ENCODE assay signal across 30 cellular contexts in genomic region chr9:18428621-18429020, GRCh38.
"Had no signal": no experiment of that assay in that cellular context is flagged by ENCODE, and none has a peak within 500 bp of the region (broad histone marks: within the 10 kb centered on the region; RNA-seq: fewer than 3 reads in every experiment).

No MANE protein-coding gene starts in this region.

- H3K4me1 ChIP-seq: body of pancreas, psoas muscle, vagina had no signal

- H3K36me3 ChIP-seq: adrenal gland, esophagus squamous epithelium, gastroesophageal sphincter, sigmoid colon, thoracic aorta, vagina had no signal

- H3K27ac ChIP-seq: adrenal gland, body of pancreas, epithelial cell of prostate, esophagus squamous epithelium, hepatocyte, psoas muscle, sigmoid colon, thoracic aorta, vagina, VCaP had no signal

- H3K9ac ChIP-seq: parathyroid adenoma had no signal

- DNase-seq: activated CD4-positive, alpha-beta T cell treated with anti-CD3 and anti-CD28 coated beads for 48 hours; activated CD4-positive, alpha-beta T cell treated with anti-CD3 and anti-CD28 coated beads, Interleukin-2, amount 50 U/mL, for 48 hours; activated CD8-positive, alpha-beta memory T cell treated with anti-CD3 and anti-CD28 coated beads for 24 hours; activated effector memory CD4-positive, alpha-beta T cell treated with Interleukin-2 at 50 U/mL for 16 hours; activated naive CD4-positive, alpha-beta T cell treated with Interleukin-2 at 50 U/mL for 16 hours; adrenal gland; aorta; body of pancreas; effector CD8-positive, alpha-beta T cell; esophagus squamous epithelium; islet precursor cell; left cardiac atrium; left ventricle myocardium superior; naive B cell; nucleus accumbens; psoas muscle; sigmoid colon; stimulated activated CD4-positive, alpha-beta T cell treated with anti-CD3 and anti-CD28 coated beads, Interleukin-2, amount 100 ng/mL, for 48 hours; stimulated activated naive CD8-positive, alpha-beta T cell treated with anti-CD3 and anti-CD28 coated beads, Interleukin-15, Interleukin-2, amounts not matched to agents 100 U/mL and 50 U/mL, for 24 hours; trophoblast cell had no signal

- H3K4me3 Mint-ChIP-seq: activated naive CD8-positive, alpha-beta T cell; naive B cell; neural crest cell had no signal

- H3K27me3 Mint-ChIP-seq: naive B cell had no signal

- H3K36me3 Mint-ChIP-seq: activated naive CD8-positive, alpha-beta T cell; naive B cell had no signal

- H3K79me2 ChIP-seq: hepatocyte, parathyroid adenoma had no signal

- H3K4me1 Mint-ChIP-seq: naive B cell, neural crest cell had no signal

- H3K27ac Mint-ChIP-seq: activated naive CD8-positive, alpha-beta T cell; naive B cell had no signal

- H2AFZ ChIP-seq: hepatocyte, parathyroid adenoma had no signal

- ATAC-seq: activated CD4-positive, CD25-positive, alpha-beta regulatory T cell treated with anti-CD3 and anti-CD28 coated beads, Interleukin-2, amount 50 U/mL, for 24 hours; body of pancreas; gastroesophageal sphincter; left cardiac atrium; left ventricle myocardium superior; psoas muscle; stimulated activated naive CD8-positive, alpha-beta T cell treated with anti-CD3 and anti-CD28 coated beads, Interleukin-15, Interleukin-2, amounts not matched to agents 100 U/mL and 50 U/mL, for 24 hours had no signal

- H3K9me3 Mint-ChIP-seq: naive B cell, neural crest cell had no signal

- H3K4me2 ChIP-seq: hepatocyte had no signal

- H3K9me3 ChIP-seq: adrenal gland, body of pancreas, esophagus squamous epithelium, gastroesophageal sphincter, psoas muscle, sigmoid colon, thoracic aorta, vagina had no signal

- H3K27me3 ChIP-seq: adrenal gland, body of pancreas, esophagus squamous epithelium, gastroesophageal sphincter, hepatocyte, sigmoid colon, vagina had no signal

- H3K4me3 ChIP-seq: adrenal gland, body of pancreas, esophagus squamous epithelium, gastroesophageal sphincter, hepatocyte, psoas muscle, sigmoid colon, thoracic aorta, vagina had no signal
